In the genomic region with DNA sequence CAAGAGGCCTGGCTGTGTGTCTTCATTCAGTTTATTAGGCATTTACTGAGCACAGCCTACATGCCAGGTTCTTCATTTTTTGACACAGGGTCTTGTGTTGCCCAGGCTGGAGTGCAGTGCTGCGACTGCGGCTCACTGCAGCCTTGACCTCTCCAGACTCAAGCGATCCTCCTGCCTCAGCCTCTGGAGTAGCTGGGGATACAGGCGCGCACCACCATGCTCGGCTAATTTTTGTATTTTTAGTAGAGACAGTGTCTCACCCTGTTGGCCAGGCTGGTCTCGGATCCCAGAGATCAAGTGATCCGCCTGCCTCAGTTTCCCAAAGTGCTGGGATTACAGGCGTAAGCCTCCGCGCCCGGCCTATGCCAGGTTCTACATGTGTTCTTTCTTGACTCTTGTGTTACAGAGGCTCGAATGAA, we compare ENCODE assay signal across 8 cellular contexts. TPM values are rescaled to one million over a fixed set of nuclear protein-coding genes. Genes with fewer than 3 reads are reported as not detected.
DNase-seq lines count a peak whose midpoint lies in the region; ATAC-seq and TF ChIP-seq lines count a peak whose summit lies in the region.

No MANE protein-coding gene starts in this region.

- TF ChIP-seq CTCF in Peyer's patch (IDR thresholded peaks at IDR 0.05) (no peak), esophagus muscularis mucosa (IDR thresholded peaks at IDR 0.05) (no peak), parathyroid adenoma (IDR thresholded peaks at IDR 0.05) (no peak)

- no peak for ATAC-seq in GM18502 (IDR thresholded peaks at IDR 0.05; ENCODE audit: poor library complexity, unreplicated experiment)
- no peak for ATAC-seq in GM18511 (IDR thresholded peaks at IDR 0.05; ENCODE audit: unreplicated experiment)
- ATAC-seq in HG03439 (IDR thresholded peaks at IDR 0.05; ENCODE audit: unreplicated experiment): no peak

- H3K4me1 Mint-ChIP-seq in CD8-positive, alpha-beta memory T cell: peaks cover 34 to 38% (median 37%) of the 10 kb centered on the region in 3 donors

- H3K4me3 Mint-ChIP-seq in CD8-positive, alpha-beta memory T cell: peak overlapping the region; percentile 89 to 98 (median 94)

- TF ChIP-seq POLR2A in Peyer's patch (IDR thresholded peaks at IDR 0.05) (no peak), esophagus muscularis mucosa (IDR thresholded peaks at IDR 0.05; ENCODE audit: low read depth) (no peak)

- peak overlapping the region; percentile 55 to 97 (median 83) for H3K27ac Mint-ChIP-seq in CD8-positive, alpha-beta memory T cell

- WGBS in esophagus muscularis mucosa: 52% methylated on average over 8 of the region's 13 CpGs

- peak overlapping the region; percentile 64 for H3K4me2 ChIP-seq in parathyroid adenoma (ENCODE audit: low read length)

- peak overlapping the region; percentile 44 for H3K4me3 ChIP-seq in CD8-positive, alpha-beta memory T cell (ENCODE audit: low read length)
- H3K4me3 ChIP-seq in Peyer's patch (peak overlapping the region; percentile 77 to 100 (median 86)), esophagus muscularis mucosa (peak overlapping the region; percentile 87 to 98 (median 97)), parathyroid adenoma (ENCODE audit: low read depth, low read length) (peak overlapping the region; percentile 68)

- H2AFZ ChIP-seq in parathyroid adenoma: peak overlapping the region; percentile 98

- no peaks in the 10 kb centered on the region for H3K9me3 Mint-ChIP-seq in CD8-positive, alpha-beta memory T cell

- no peaks in the 10 kb centered on the region for H3K36me3 ChIP-seq in CD8-positive, alpha-beta memory T cell (ENCODE audit: insufficient read depth, low read length)
- H3K36me3 ChIP-seq in Peyer's patch (no peaks in the 10 kb centered on the region), esophagus muscularis mucosa (no peaks in the 10 kb centered on the region), parathyroid adenoma (ENCODE audit: control insufficient read depth, insufficient read depth, low read length) (no peaks in the 10 kb centered on the region)

- POLR2A ChIA-PET in CD8-positive, alpha-beta memory T cell (lab: Charles Lee): interaction anchor here (1.0 kb wide), 1 partner anchor 62 kb away, joined by 5 read pairs; the partner anchor contains the start of gene DNAAF9

- H3K27me3 Mint-ChIP-seq in CD8-positive, alpha-beta memory T cell: peaks cover 2 to 11% of the 10 kb centered on the region in 2 donors

- H3K27me3 ChIP-seq in CD8-positive, alpha-beta memory T cell (ENCODE audit: insufficient read depth, low read length, poor library complexity, severe bottlenecking): no peaks in the 10 kb centered on the region
- no peaks in the 10 kb centered on the region for H3K27me3 ChIP-seq in Peyer's patch
- no peaks in the 10 kb centered on the region for H3K27me3 ChIP-seq in esophagus muscularis mucosa
- no peaks in the 10 kb centered on the region for H3K27me3 ChIP-seq in parathyroid adenoma (ENCODE audit: control insufficient read depth, insufficient read depth, low read length)

- peak overlapping the region; percentile 74 for H3K27ac ChIP-seq in CD8-positive, alpha-beta memory T cell (ENCODE audit: low read depth, low read length)
- H3K27ac ChIP-seq in Peyer's patch (peak overlapping the region; percentile 74 to 82 (median 78)), esophagus muscularis mucosa (replicated peaks in 1 of 4) (peak overlapping the region; percentile 83 to 86 (median 84)), parathyroid adenoma (peak overlapping the region; percentile 58)

- H3K4me1 ChIP-seq in CD8-positive, alpha-beta memory T cell (ENCODE audit: insufficient read depth, low read length): peaks cover 23% of the 10 kb centered on the region
- peaks cover 0 to 27% (median 14%) of the 10 kb centered on the region in 4 donors for H3K4me1 ChIP-seq in Peyer's patch
- peaks cover 24 to 38% (median 32%) of the 10 kb centered on the region in 4 donors for H3K4me1 ChIP-seq in esophagus muscularis mucosa
- peaks cover 12% of the 10 kb centered on the region for H3K4me1 ChIP-seq in parathyroid adenoma

- CTCF ChIA-PET in CD8-positive, alpha-beta memory T cell (lab: Charles Lee): no interaction called here

- peak in 1 of 5 donors; percentile 43 for DNase-seq in CD8-positive, alpha-beta memory T cell
- no peak for DNase-seq in Peyer's patch
- no peak for DNase-seq in esophagus muscularis mucosa (ENCODE audit: extremely low spot score)
- DNase-seq in SIG-M5 treated with dmso at 0.1 percent for 504 hours (lab: John Stamatoyannopoulos, UW; ENCODE audit: unreplicated experiment): no peak

- peaks cover 0 to 8% (median 2%) of the 10 kb centered on the region in 3 donors for H3K36me3 Mint-ChIP-seq in CD8-positive, alpha-beta memory T cell

- H3K79me2 ChIP-seq in parathyroid adenoma: peaks cover 32% of the 10 kb centered on the region

- intact Hi-C loops in esophagus muscularis mucosa (cut with DNase I): loop anchor here (5.0 kb wide), 1 partner anchor 63 kb away; the partner anchor contains the start of gene DNAAF9

- no peak for TF ChIP-seq EP300 in esophagus muscularis mucosa (IDR thresholded peaks at IDR 0.05)

- H3K9me3 ChIP-seq in CD8-positive, alpha-beta memory T cell (ENCODE audit: low read length): no peaks in the 10 kb centered on the region
- H3K9me3 ChIP-seq in Peyer's patch (no peaks in the 10 kb centered on the region), esophagus muscularis mucosa (no peaks in the 10 kb centered on the region), parathyroid adenoma (ENCODE audit: control insufficient read depth, low read length) (no peaks in the 10 kb centered on the region)

- H3K9ac ChIP-seq in parathyroid adenoma: peak overlapping the region; percentile 78

RNA-seq across cellular contexts. Expression of gene ATRN, which starts 0.6 kb away (rescaled TPM):
- 10 to 100 TPM; 10.8 to 11.2 TPM for total RNA-seq in CD8-positive, alpha-beta memory T cell
- 9.4 TPM for polyA plus RNA-seq in CD8-positive, alpha-beta memory T cell
- total RNA-seq in Peyer's patch (10 to 100 TPM; 14.9 to 99.5 (median 54.9) TPM), esophagus muscularis mucosa (10 to 100 TPM; 14.1 to 19.1 (median 18.0) TPM)

Comparison
In these comparisons a context has a peak if more than half of its experiments do, and no peak if none do; other contexts are left out.
1. H3K4me3 ChIP-seq: peak in every context shown above with its lines; median percentile 97 in esophagus muscularis mucosa; 86 in Peyer's patch; 68 in parathyroid adenoma; 44 in CD8-positive, alpha-beta memory T cell.